ENCODE assay signal across 23 cellular contexts in genomic region chr7:28607799-28608198, GRCh38.
"Had no signal": no experiment of that assay in that cellular context is flagged by ENCODE, and none has a peak within 500 bp of the region (broad histone marks: within the 10 kb centered on the region; RNA-seq: fewer than 3 reads in every experiment).

No MANE protein-coding gene starts in this region.

- H3K9me3 ChIP-seq: body of pancreas, heart left ventricle, lower lobe of right lung, right lobe of liver, testis, uterus had no signal

- H3K4me1 Mint-ChIP-seq: activated naive CD4-positive, alpha-beta T cell treated with anti-CD3 and anti-CD28 coated beads, Interleukin-2, amount 50 U/mL, for 24 hours; endodermal cell; stimulated activated naive B cell treated with anti-CD40 and anti-IgM and Interleukin-4, amounts not matched to agents 10 μg/mL and 1 μg/mL and 100 μg/mL, for 72 hours; WTC11 had no signal

- H3K36me3 ChIP-seq: cardiac muscle cell, heart left ventricle, lower lobe of right lung, right lobe of liver, uterus had no signal

- ATAC-seq: body of pancreas; left lobe of liver; stimulated activated naive B cell treated with anti-CD40 and anti-IgM and Interleukin-4, amounts not matched to agents 10 μg/mL and 1 μg/mL and 100 μg/mL, for 72 hours; WTC11 had no signal

- H3K4me2 ChIP-seq: smooth muscle cell had no signal

- H3K27me3 ChIP-seq: body of pancreas, cardiac muscle cell, heart left ventricle, right lobe of liver, testis, uterus had no signal

- H3K4me3 ChIP-seq: body of pancreas, cardiac muscle cell, heart left ventricle, lower lobe of right lung, right lobe of liver, smooth muscle cell, testis, uterus had no signal

- H3K36me3 Mint-ChIP-seq: activated naive CD4-positive, alpha-beta T cell treated with anti-CD3 and anti-CD28 coated beads, Interleukin-2, amount 50 U/mL, for 24 hours; natural killer cell; stimulated activated naive B cell treated with anti-CD40 and anti-IgM and Interleukin-4, amounts not matched to agents 10 μg/mL and 1 μg/mL and 100 μg/mL, for 72 hours; WTC11 had no signal

- H3K27ac ChIP-seq: body of pancreas, cardiac muscle cell, heart left ventricle, lower lobe of right lung, right lobe of liver, testis, uterus had no signal

- FAIRE-seq: kidney had no signal

- H3K4me3 Mint-ChIP-seq: activated naive CD4-positive, alpha-beta T cell treated with anti-CD3 and anti-CD28 coated beads, Interleukin-2, amount 50 U/mL, for 24 hours; endodermal cell; natural killer cell; stimulated activated naive B cell treated with anti-CD40 and anti-IgM and Interleukin-4, amounts not matched to agents 10 μg/mL and 1 μg/mL and 100 μg/mL, for 72 hours; WTC11 had no signal

- H3K9me3 Mint-ChIP-seq: activated naive CD4-positive, alpha-beta T cell treated with anti-CD3 and anti-CD28 coated beads, Interleukin-2, amount 50 U/mL, for 24 hours; endodermal cell; natural killer cell; stimulated activated naive B cell treated with anti-CD40 and anti-IgM and Interleukin-4, amounts not matched to agents 10 μg/mL and 1 μg/mL and 100 μg/mL, for 72 hours; WTC11 had no signal

- DNase-seq: activated gamma-delta T cell treated with Interleukin-2 at 50 U/mL for 16 hours; activated T-cell treated with anti-CD3 and anti-CD28 coated beads, Interleukin-2, amount 50 U/mL, for 1 hour; anterior cingulate cortex; body of pancreas; cortex of kidney; endodermal cell; heart left ventricle; kidney; lower lobe of right lung; natural killer cell; nucleus accumbens; right lobe of liver; stimulated activated CD4-positive, alpha-beta T cell treated with anti-CD3 and anti-CD28 coated beads, Interleukin-15, amount 100 ng/mL, for 24 hours; stimulated activated CD8-positive, alpha-beta memory T cell treated with anti-CD3 and anti-CD28 coated beads, Interleukin-4, amount 100 ng/mL, for 48 hours; stimulated activated naive B cell treated with anti-CD40 and anti-IgM and Interleukin-4, amounts not matched to agents 10 μg/mL and 1 μg/mL and 100 μg/mL, for 72 hours; testis; trophoblast cell; uterus had no signal

- H3K27ac Mint-ChIP-seq: activated naive CD4-positive, alpha-beta T cell treated with anti-CD3 and anti-CD28 coated beads, Interleukin-2, amount 50 U/mL, for 24 hours; endodermal cell; natural killer cell; stimulated activated naive B cell treated with anti-CD40 and anti-IgM and Interleukin-4, amounts not matched to agents 10 μg/mL and 1 μg/mL and 100 μg/mL, for 72 hours; WTC11 had no signal

- H3K4me1 ChIP-seq: body of pancreas, right lobe of liver, testis, uterus had no signal
